In the genomic region with DNA sequence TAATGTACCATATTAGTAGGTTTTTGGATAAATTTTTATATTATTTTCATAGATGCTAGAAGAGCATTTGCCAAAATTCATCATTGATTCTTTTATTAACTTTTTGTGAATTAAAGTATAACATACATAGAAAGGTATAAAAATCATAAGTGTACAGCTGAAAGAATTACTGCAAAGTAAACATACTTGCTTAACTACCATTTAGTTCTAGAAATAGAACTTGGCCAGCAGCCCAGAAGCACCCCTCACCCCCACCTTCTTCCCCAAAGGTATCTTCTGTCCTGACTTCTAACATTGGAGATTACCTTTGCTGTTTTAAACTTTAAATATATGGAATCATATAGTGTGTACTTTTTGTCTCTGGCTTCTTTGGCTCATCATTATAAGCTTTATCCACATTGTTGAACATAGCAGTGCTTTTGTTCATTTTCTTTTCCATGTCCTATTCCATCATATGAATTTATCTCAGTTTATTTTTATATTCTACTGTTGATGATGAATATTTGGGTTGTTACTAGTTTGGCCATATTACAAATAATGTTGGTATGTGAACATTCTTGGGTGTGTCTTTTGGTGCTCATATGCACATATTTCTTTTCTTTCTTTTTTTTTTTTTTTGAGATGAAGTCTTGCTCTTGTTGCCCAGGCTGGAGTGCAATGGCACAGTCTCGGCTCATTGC, we compare ENCODE assay signal across 11 cellular contexts.
A peak's percentile ranks its signal among the peaks of the same experiment; 100 is the strongest.
DNase-seq lines count a peak whose midpoint lies in the region; ATAC-seq and TF ChIP-seq lines count a peak whose summit lies in the region.
"Had no signal": no experiment of that assay in that cellular context is flagged by ENCODE, and none has a peak within 500 bp of the region (broad histone marks: within the 10 kb centered on the region; RNA-seq: fewer than 3 reads in every experiment).

No MANE protein-coding gene starts in this region.

- no peak overlapping the region for H2BK15ac ChIP-seq in mesenchymal stem cell (ENCODE audit: low read depth, poor library complexity, severe bottlenecking)

- H3K9me3 Mint-ChIP-seq in activated T-helper 1 cell treated with anti-CD3 and anti-CD28 coated beads, Interleukin-12 subunit alpha, Interleukin-12 subunit beta, Interleukin-2, Interleukin-4 antibody, amounts not matched to agents 30 ng/mL and 10 ng/mL and 1 ng/mL, durations not matched to agents 14 hours and 24 hours and 36 hours = peaks cover 4% of the 10 kb centered on the region
- H3K9me3 Mint-ChIP-seq in activated naive CD4-positive, alpha-beta T cell treated with anti-CD3 and anti-CD28 coated beads, Interleukin-2, amount 50 U/mL, for 72 hours = no peaks in the 10 kb centered on the region

- no peak overlapping the region for H3K23ac ChIP-seq in mesenchymal stem cell (ENCODE audit: low read length in 2 of 2)

- no peak overlapping the region for H3K18ac ChIP-seq in mesenchymal stem cell (ENCODE audit: low read depth in 1 of 2, low read length in 2 of 2)

- peaks cover 2% of the 10 kb centered on the region for H3K36me3 Mint-ChIP-seq in activated T-helper 1 cell treated with anti-CD3 and anti-CD28 coated beads, Interleukin-12 subunit alpha, Interleukin-12 subunit beta, Interleukin-2, Interleukin-4 antibody, amounts not matched to agents 30 ng/mL and 10 ng/mL and 1 ng/mL, durations not matched to agents 14 hours and 24 hours and 36 hours (ENCODE audit: low read depth)
- peaks cover 0 to 9% of the 10 kb centered on the region in 2 donors for H3K36me3 Mint-ChIP-seq in activated naive CD4-positive, alpha-beta T cell treated with anti-CD3 and anti-CD28 coated beads, Interleukin-2, amount 50 U/mL, for 72 hours

- H3K36me3 ChIP-seq in mesenchymal stem cell (ENCODE audit: control insufficient read depth in 1 of 2, insufficient read depth in 2 of 2, low read depth in 1 of 2, low read length in 2 of 2) = no peaks in the 10 kb centered on the region
- H3K36me3 ChIP-seq: uterus had no signal

- TF ChIP-seq CTCF in astrocyte of the spinal cord (IDR thresholded peaks at IDR 0.05; ENCODE audit: low read depth, low read length) = no peak

- H2BK12ac ChIP-seq in mesenchymal stem cell (ENCODE audit: low read length in 2 of 2) = no peak overlapping the region

- H3K4me3 ChIP-seq in astrocyte of the spinal cord (ENCODE audit: low read depth, low read length) (no peak overlapping the region), mesenchymal stem cell (ENCODE audit: insufficient read depth in 1 of 2, low read depth in 1 of 2, low read length in 2 of 2) (no peak overlapping the region)
- H3K4me3 ChIP-seq: uterus had no signal

- no peaks in the 10 kb centered on the region for H3K9me3 ChIP-seq in mesenchymal stem cell (ENCODE audit: control insufficient read depth, low read length)
- H3K9me3 ChIP-seq: uterus had no signal

- in situ Hi-C loops in astrocyte of the spinal cord (cut with HindIII; ENCODE audit: low sequenced_read_pairs) = no loop called here

- H3K4me3 Mint-ChIP-seq in activated T-helper 1 cell treated with anti-CD3 and anti-CD28 coated beads, Interleukin-12 subunit alpha, Interleukin-12 subunit beta, Interleukin-2, Interleukin-4 antibody, amounts not matched to agents 30 ng/mL and 10 ng/mL and 1 ng/mL, durations not matched to agents 14 hours and 24 hours and 36 hours = no peak overlapping the region

- H3K4me2 ChIP-seq in mesenchymal stem cell (ENCODE audit: low read length, poor library complexity, severe bottlenecking) = no peak overlapping the region

- no peak overlapping the region for H2AFZ ChIP-seq in mesenchymal stem cell (ENCODE audit: low read depth, low read length)

- H3K9ac ChIP-seq in mesenchymal stem cell (ENCODE audit: low read length) = peak overlapping the region; percentile 44

- H3K27me3 Mint-ChIP-seq in activated T-helper 1 cell treated with anti-CD3 and anti-CD28 coated beads, Interleukin-12 subunit alpha, Interleukin-12 subunit beta, Interleukin-2, Interleukin-4 antibody, amounts not matched to agents 30 ng/mL and 10 ng/mL and 1 ng/mL, durations not matched to agents 14 hours and 24 hours and 36 hours (ENCODE audit: insufficient read depth) = no peaks in the 10 kb centered on the region

- DNase-seq in EH (ENCODE audit: low read depth) = peak; percentile 87
- DNase-seq in NCI-H1417 treated with DMSO at 0.1 percent for 48 hours (lab: John Stamatoyannopoulos, UW) = peak; percentile 69
- peak; percentile 74 for DNase-seq in astrocyte of the spinal cord (ENCODE audit: low read depth, low spot score)
- peak; percentile 46 for DNase-seq in mesenchymal stem cell
- DNase-seq in pons (ENCODE audit: low spot score) = no peak
- DNase-seq in activated T-helper 1 cell treated with anti-CD3 and anti-CD28 coated beads, Interleukin-12 subunit alpha, Interleukin-12 subunit beta, Interleukin-2, Interleukin-4 antibody, amounts not matched to agents 30 ng/mL and 10 ng/mL and 1 ng/mL, durations not matched to agents 14 hours and 24 hours and 36 hours (ENCODE audit: low spot score) = no peak
- no peak for DNase-seq in activated naive CD4-positive, alpha-beta T cell treated with anti-CD3 and anti-CD28 coated beads, Interleukin-2, amount 50 U/mL, for 72 hours (ENCODE audit: low spot score in 2 of 2)
- DNase-seq in activated naive CD4-positive, alpha-beta T cell (lab: John Stamatoyannopoulos, UW) = no peak
- DNase-seq: kidney, uterus had no signal

- peaks cover 6% of the 10 kb centered on the region for H3K79me1 ChIP-seq in mesenchymal stem cell (replicated peaks; ENCODE audit: low read length, poor library complexity, severe bottlenecking)

- no peak overlapping the region for H3K14ac ChIP-seq in mesenchymal stem cell (ENCODE audit: low read length in 2 of 2)

- H3K4me1 ChIP-seq in mesenchymal stem cell (ENCODE audit: control insufficient read depth, insufficient read depth, low read depth, low read length) = peaks cover 1% of the 10 kb centered on the region

- H2BK120ac ChIP-seq in mesenchymal stem cell (ENCODE audit: low read depth, low read length) = no peak overlapping the region

- no peak overlapping the region for H2AK5ac ChIP-seq in mesenchymal stem cell (ENCODE audit: low read length, severe bottlenecking)

- peaks cover 13% of the 10 kb centered on the region for H3K4me1 Mint-ChIP-seq in activated T-helper 1 cell treated with anti-CD3 and anti-CD28 coated beads, Interleukin-12 subunit alpha, Interleukin-12 subunit beta, Interleukin-2, Interleukin-4 antibody, amounts not matched to agents 30 ng/mL and 10 ng/mL and 1 ng/mL, durations not matched to agents 14 hours and 24 hours and 36 hours (ENCODE audit: low read depth)

- H3K4ac ChIP-seq in mesenchymal stem cell (ENCODE audit: low read depth in 1 of 2, low read length in 2 of 2) = no peak overlapping the region

- intact Hi-C loops in activated T-helper 1 cell treated with anti-CD3 and anti-CD28 coated beads, Interleukin-12 subunit alpha, Interleukin-12 subunit beta, Interleukin-2, Interleukin-4 antibody, amounts not matched to agents 30 ng/mL and 10 ng/mL and 1 ng/mL, durations not matched to agents 14 hours and 24 hours and 36 hours (cut with micrococcal nuclease) = no loop called here

- H2BK5ac ChIP-seq in mesenchymal stem cell (ENCODE audit: low read depth, low read length, poor library complexity, severe bottlenecking) = no peak overlapping the region

- no peaks in the 10 kb centered on the region for H3K27me3 ChIP-seq in mesenchymal stem cell (ENCODE audit: control insufficient read depth in 1 of 2, insufficient read depth in 1 of 2, low read length in 2 of 2)
- H3K27me3 ChIP-seq: uterus had no signal

- H3K27ac Mint-ChIP-seq in activated T-helper 1 cell treated with anti-CD3 and anti-CD28 coated beads, Interleukin-12 subunit alpha, Interleukin-12 subunit beta, Interleukin-2, Interleukin-4 antibody, amounts not matched to agents 30 ng/mL and 10 ng/mL and 1 ng/mL, durations not matched to agents 14 hours and 24 hours and 36 hours = no peak overlapping the region
- H3K27ac Mint-ChIP-seq in activated naive CD4-positive, alpha-beta T cell treated with anti-CD3 and anti-CD28 coated beads, Interleukin-2, amount 50 U/mL, for 72 hours = no peak overlapping the region

- H4K91ac ChIP-seq in mesenchymal stem cell (ENCODE audit: low read length) = no peak overlapping the region

- 57% methylated on average over 1 of the region's 1 CpG for WGBS in mesenchymal stem cell

- no peak overlapping the region for H4K8ac ChIP-seq in mesenchymal stem cell (ENCODE audit: low read length)

- no peak overlapping the region for H3K27ac ChIP-seq in mesenchymal stem cell (ENCODE audit: low read length, poor library complexity, severe bottlenecking)
- H3K27ac ChIP-seq: uterus, VCaP had no signal

- no peak for ATAC-seq in activated naive CD4-positive, alpha-beta T cell treated with anti-CD3 and anti-CD28 coated beads, Interleukin-2, amount 50 U/mL, for 72 hours

Comparison
In these comparisons a context has a peak if more than half of its experiments do, and no peak if none do; other contexts are left out.
1. DNase-seq: peak in EH (single experiment), NCI-H1417 treated with DMSO at 0.1 percent for 48 hours (single experiment), astrocyte of the spinal cord (single experiment) and mesenchymal stem cell (single experiment); none in pons (single experiment), activated T-helper 1 cell treated with anti-CD3 and anti-CD28 coated beads, Interleukin-12 subunit alpha, Interleukin-12 subunit beta, Interleukin-2, Interleukin-4 antibody, amounts not matched to agents 30 ng/mL and 10 ng/mL and 1 ng/mL, durations not matched to agents 14 hours and 24 hours and 36 hours (single experiment), activated naive CD4-positive, alpha-beta T cell treated with anti-CD3 and anti-CD28 coated beads, Interleukin-2, amount 50 U/mL, for 72 hours (0 of 2) and activated naive CD4-positive, alpha-beta T cell (0 of 4).